12 cellular contexts compared by ENCODE assay signal in genomic region chr15:77029166-77030041, GRCh38. TPM values are rescaled to one million over a fixed set of nuclear protein-coding genes. Genes with fewer than 3 reads are reported as not detected.
DNase-seq lines count a peak whose midpoint lies in the region; ATAC-seq and TF ChIP-seq lines count a peak whose summit lies in the region.
"Had no signal": no experiment of that assay in that cellular context is flagged by ENCODE, and none has a peak within 500 bp of the region (broad histone marks: within the 10 kb centered on the region; RNA-seq: fewer than 3 reads in every experiment).

No MANE protein-coding gene starts in this region.

- H3K27ac ChIP-seq in left lung = no peak overlapping the region
- H3K27ac ChIP-seq: testis had no signal

- no peaks in the 10 kb centered on the region for H3K27me3 Mint-ChIP-seq in activated T-helper 17 cell treated with anti-CD3 and anti-CD28 coated beads, Interleukin-2, amount 50 U/mL, for 72 hours

- H3K4me1 Mint-ChIP-seq in activated T-helper 17 cell treated with anti-CD3 and anti-CD28 coated beads, Interleukin-2, amount 50 U/mL, for 72 hours = no peaks in the 10 kb centered on the region

- ATAC-seq in activated T-helper 17 cell treated with anti-CD3 and anti-CD28 coated beads, Interleukin-2, amount 50 U/mL, for 72 hours (replicated peaks) = no peak
- ATAC-seq in left lung (no peak), GM19035 (IDR thresholded peaks at IDR 0.05; ENCODE audit: unreplicated experiment) (no peak)
- ATAC-seq in stimulated activated naive CD8-positive, alpha-beta T cell treated with anti-CD3 and anti-CD28 coated beads, Interleukin-15, Interleukin-2, amounts not matched to agents 100 U/mL and 50 U/mL, for 24 hours = no peak

- H3K9me3 Mint-ChIP-seq in activated T-helper 17 cell treated with anti-CD3 and anti-CD28 coated beads, Interleukin-2, amount 50 U/mL, for 72 hours = no peaks in the 10 kb centered on the region

- H3K9me3 ChIP-seq in left lung = no peaks in the 10 kb centered on the region
- H3K9me3 ChIP-seq: testis had no signal

- peaks cover 0 to 91% of the 10 kb centered on the region in 2 donors for H3K36me3 ChIP-seq in left lung

- H3K4me3 ChIP-seq in left lung = no peak overlapping the region
- H3K4me3 ChIP-seq: testis had no signal

- peaks cover 0 to 7% of the 10 kb centered on the region in 2 donors for H3K4me1 ChIP-seq in left lung

- TF ChIP-seq CTCF in left lung (IDR thresholded peaks at IDR 0.05) = no peak

- no peak overlapping the region for H3K4me3 Mint-ChIP-seq in activated T-helper 17 cell treated with anti-CD3 and anti-CD28 coated beads, Interleukin-2, amount 50 U/mL, for 72 hours

- peak; percentile 12 for DNase-seq in activated CD8-positive, alpha-beta memory T cell treated with anti-CD3 and anti-CD28 coated beads, Interleukin-2, amount 50 U/mL, for 4 hours
- no peak for DNase-seq in activated CD8-positive, alpha-beta memory T cell treated with anti-CD3 and anti-CD28 coated beads, Interleukin-2, amount 50 U/mL, for 48 hours
- DNase-seq in left lung = peak; percentile 27 to 65
- DNase-seq in stimulated activated naive CD8-positive, alpha-beta T cell treated with anti-CD3 and anti-CD28 coated beads, Interleukin-15, Interleukin-2, amounts not matched to agents 100 U/mL and 50 U/mL, for 24 hours = peak; percentile 4
- no peak for DNase-seq in AG08395 (ENCODE audit: low spot score)
- no peak for DNase-seq in AML-193 (lab: John Stamatoyannopoulos, UW)
- DNase-seq: activated T-cell treated with anti-CD3 and anti-CD28 coated beads for 4 hours; central memory CD4-positive, alpha-beta T cell had no signal

- intact Hi-C loops in left lung (cut with DNase I) = no loop called here

- H3K27ac Mint-ChIP-seq in activated T-helper 17 cell treated with anti-CD3 and anti-CD28 coated beads, Interleukin-2, amount 50 U/mL, for 72 hours = peak overlapping the region; percentile 61

- peaks cover 54% of the 10 kb centered on the region for H3K36me3 Mint-ChIP-seq in activated T-helper 17 cell treated with anti-CD3 and anti-CD28 coated beads, Interleukin-2, amount 50 U/mL, for 72 hours (ENCODE audit: low read depth)

- peaks cover 0 to 16% of the 10 kb centered on the region in 2 donors for H3K27me3 ChIP-seq in left lung
- H3K27me3 ChIP-seq: testis had no signal

RNA-seq across cellular contexts. Expression of gene PSTPIP1, which starts 34.5 kb away (rescaled TPM):
- total RNA-seq in activated T-helper 17 cell treated with anti-CD3 and anti-CD28 coated beads, Interleukin-2, amount 50 U/mL, for 72 hours = 100 to 1,000 TPM; 125 to 137 TPM
- total RNA-seq in left lung = 10 to 100 TPM in 1 of 2 donors, 1 to 10 TPM in 1; 9.1 to 52.9 TPM
- total RNA-seq: G401 had no signal

RNA-seq across cellular contexts. Expression of gene TSPAN3, which starts 41.5 kb away (rescaled TPM):
- 10 to 100 TPM in 1 of 2 donors, 1 to 10 TPM in 1; 9.6 to 27.6 TPM for total RNA-seq in activated T-helper 17 cell treated with anti-CD3 and anti-CD28 coated beads, Interleukin-2, amount 50 U/mL, for 72 hours
- total RNA-seq in left lung = 100 to 1,000 TPM; 385 to 645 TPM

Comparison
In these comparisons a context has a peak if more than half of its experiments do, and no peak if none do; other contexts are left out.
1. DNase-seq: peak in activated CD8-positive, alpha-beta memory T cell treated with anti-CD3 and anti-CD28 coated beads, Interleukin-2, amount 50 U/mL, for 4 hours (single experiment), left lung (2 of 2) and stimulated activated naive CD8-positive, alpha-beta T cell treated with anti-CD3 and anti-CD28 coated beads, Interleukin-15, Interleukin-2, amounts not matched to agents 100 U/mL and 50 U/mL, for 24 hours (single experiment); none in activated CD8-positive, alpha-beta memory T cell treated with anti-CD3 and anti-CD28 coated beads, Interleukin-2, amount 50 U/mL, for 48 hours (single experiment), AG08395 (single experiment) and AML-193 (0 of 2).
2. RNA of gene TSPAN3, which starts 41.5 kb away (total RNA-seq): 385 to 645 TPM in left lung; 9.6 to 27.6 TPM in activated T-helper 17 cell treated with anti-CD3 and anti-CD28 coated beads, Interleukin-2, amount 50 U/mL, for 72 hours; every median in the first group is over 10 times any median in the second.